ENCODE assay signal across 14 cellular contexts in the genomic region with DNA sequence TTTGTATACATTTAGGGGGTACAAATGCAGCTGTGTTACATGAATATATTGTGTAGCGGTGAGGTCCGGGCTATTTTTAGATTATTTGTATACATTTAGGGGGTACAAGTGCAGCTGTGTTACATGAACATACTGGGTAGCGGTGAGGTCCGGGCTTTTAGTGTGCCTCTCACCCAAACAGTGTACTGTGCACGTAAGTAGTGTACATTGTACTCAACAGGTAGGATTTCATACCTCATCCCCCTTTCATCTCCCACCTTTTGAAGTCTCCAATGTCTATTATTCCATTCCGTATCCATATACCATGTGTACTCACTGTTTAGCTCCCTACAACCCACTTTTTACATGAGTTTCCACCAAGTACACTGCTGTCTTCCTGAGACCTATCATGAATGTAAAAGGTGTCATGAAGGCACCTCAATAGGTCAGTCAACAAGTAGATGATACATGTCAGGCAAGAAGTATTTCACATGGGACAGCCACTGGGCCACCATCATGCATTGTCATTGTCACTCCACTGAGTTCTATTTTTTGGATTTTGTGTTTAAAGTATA. TPM values are rescaled to one million over a fixed set of nuclear protein-coding genes. Genes with fewer than 3 reads are reported as not detected.
A peak's percentile ranks its signal among the peaks of the same experiment; 100 is the strongest.
DNase-seq lines count a peak whose midpoint lies in the region; ATAC-seq and TF ChIP-seq lines count a peak whose summit lies in the region.
"Had no signal": no experiment of that assay in that cellular context is flagged by ENCODE, and none has a peak within 500 bp of the region (broad histone marks: within the 10 kb centered on the region; RNA-seq: fewer than 3 reads in every experiment).

No MANE protein-coding gene starts in this region.

- no peak overlapping the region for H3K9ac ChIP-seq in H9 (ENCODE audit: extremely low read depth, insufficient read length, low read length)

- H2BK120ac ChIP-seq in H9 (ENCODE audit: low read depth, low read length, poor library complexity, severe bottlenecking), result no peak overlapping the region

- H3K4me2 ChIP-seq in H9 (ENCODE audit: insufficient read depth, insufficient read length, low read length), result no peak overlapping the region

- DNase-seq in stimulated activated naive CD8-positive, alpha-beta T cell treated with anti-CD3 and anti-CD28 coated beads, Interleukin-15, amount 100 ng/mL, for 72 hours, result no peak
- DNase-seq in activated naive CD8-positive, alpha-beta T cell treated with anti-CD3 and anti-CD28 coated beads, Interleukin-2, amount 50 U/mL, for 24 hours, result no peak
- DNase-seq in type B pancreatic cell (ENCODE audit: extremely low spot score, unreplicated experiment), result no peak
- DNase-seq in H9, result no peak
- DNase-seq in midbrain (lab: John Stamatoyannopoulos, UW), result no peak
- no peak for DNase-seq in SW 1271 (lab: John Stamatoyannopoulos, UW)
- DNase-seq: MM.1S, NCI-H526, OCI-M1, ovary, thyroid gland had no signal

- peaks cover 2% of the 10 kb centered on the region for H3K79me1 ChIP-seq in H9 (ENCODE audit: insufficient read depth, low read depth, low read length, poor library complexity, severe bottlenecking)

- no peak overlapping the region for H3T11ph ChIP-seq in H9 (ENCODE audit: low read length)

- H3K36me3 ChIP-seq in mesodermal cell (ENCODE audit: control insufficient read depth, insufficient read depth, low read length), result peaks cover 94% of the 10 kb centered on the region
- H3K36me3 ChIP-seq: ovary had no signal

- 92 to 97% methylated on average over 5 to 6 of the region's 6 CpGs for WGBS in mesodermal cell (ENCODE audit: insufficient coverage in 2 of 2), 2 experiments
- no CpG with 5 or more reads among the region's 6 CpGs for WGBS in H9 (ENCODE audit: extremely low coverage, insufficient read length, low lambda C conversion rate)

- H3K79me2 ChIP-seq in H9 (ENCODE audit: insufficient read depth, low read length), result no peaks in the 10 kb centered on the region

- H4K8ac ChIP-seq in H9 (replicated peaks; ENCODE audit: insufficient read length, low read depth, low read length), result no peak overlapping the region

- H3K9me3 ChIP-seq in mesodermal cell (ENCODE audit: control insufficient read depth, low read length), result no peaks in the 10 kb centered on the region
- no peaks in the 10 kb centered on the region for H3K9me3 ChIP-seq in H9 (ENCODE audit: control insufficient read depth, low read depth, low read length)
- H3K9me3 ChIP-seq: ovary, thyroid gland had no signal

- no peak overlapping the region for H2AK5ac ChIP-seq in H9 (ENCODE audit: insufficient read length, low read length)

- peaks cover 56% of the 10 kb centered on the region for H3K4me1 Mint-ChIP-seq in stimulated activated naive CD8-positive, alpha-beta T cell treated with anti-CD3 and anti-CD28 coated beads, Interleukin-15, Interleukin-2, amounts not matched to agents 100 ng/mL and 50 ng/mL, for 24 hours (ENCODE audit: low read depth)
- peaks cover 84% of the 10 kb centered on the region for H3K4me1 Mint-ChIP-seq in stimulated activated naive CD8-positive, alpha-beta T cell treated with anti-CD3 and anti-CD28 coated beads, Interleukin-15, amount 100 ng/mL, for 72 hours
- peaks cover 51% of the 10 kb centered on the region for H3K4me1 Mint-ChIP-seq in activated naive CD8-positive, alpha-beta T cell treated with anti-CD3 and anti-CD28 coated beads, Interleukin-2, amount 50 U/mL, for 24 hours
- H3K4me1 Mint-ChIP-seq in type B pancreatic cell (ENCODE audit: unreplicated experiment) (peaks cover 17% of the 10 kb centered on the region), H9 (0 out of 4 replicates have a peak, but pooled peaks cover 0 to 2% of the 10 kb centered on the region in 2 experiments)

- H3K9me3 Mint-ChIP-seq in stimulated activated naive CD8-positive, alpha-beta T cell treated with anti-CD3 and anti-CD28 coated beads, Interleukin-15, Interleukin-2, amounts not matched to agents 100 ng/mL and 50 ng/mL, for 24 hours, result no peaks in the 10 kb centered on the region
- H3K9me3 Mint-ChIP-seq in stimulated activated naive CD8-positive, alpha-beta T cell treated with anti-CD3 and anti-CD28 coated beads, Interleukin-15, amount 100 ng/mL, for 72 hours, result no peaks in the 10 kb centered on the region
- no peaks in the 10 kb centered on the region for H3K9me3 Mint-ChIP-seq in activated naive CD8-positive, alpha-beta T cell treated with anti-CD3 and anti-CD28 coated beads, Interleukin-2, amount 50 U/mL, for 24 hours
- no peaks in the 10 kb centered on the region for H3K9me3 Mint-ChIP-seq in type B pancreatic cell
- no peaks in the 10 kb centered on the region for H3K9me3 Mint-ChIP-seq in H9

- H3K18ac ChIP-seq in H9 (ENCODE audit: insufficient read length, low read depth, low read length), result no peak overlapping the region

- H4K20me1 ChIP-seq in H9 (ENCODE audit: control insufficient read depth, insufficient read depth, insufficient read length), result peaks cover 3% of the 10 kb centered on the region

- H3K27ac Mint-ChIP-seq in stimulated activated naive CD8-positive, alpha-beta T cell treated with anti-CD3 and anti-CD28 coated beads, Interleukin-15, Interleukin-2, amounts not matched to agents 100 ng/mL and 50 ng/mL, for 24 hours, result peak overlapping the region; percentile 47
- peak overlapping the region in 1 of 2 donors; percentile 77 for H3K27ac Mint-ChIP-seq in stimulated activated naive CD8-positive, alpha-beta T cell treated with anti-CD3 and anti-CD28 coated beads, Interleukin-15, amount 100 ng/mL, for 72 hours
- peak overlapping the region; percentile 9 for H3K27ac Mint-ChIP-seq in activated naive CD8-positive, alpha-beta T cell treated with anti-CD3 and anti-CD28 coated beads, Interleukin-2, amount 50 U/mL, for 24 hours
- H3K27ac Mint-ChIP-seq in type B pancreatic cell, result peak overlapping the region; percentile 16
- H3K27ac Mint-ChIP-seq in H9, result no peak overlapping the region

- H3K4me1 ChIP-seq in mesodermal cell (ENCODE audit: control insufficient read depth, insufficient read depth, low read length, poor library complexity, severe bottlenecking), result peaks cover 18% of the 10 kb centered on the region
- no peaks in the 10 kb centered on the region for H3K4me1 ChIP-seq in H9 (ENCODE audit: insufficient read depth, low read length)

- no peak overlapping the region for H2AFZ ChIP-seq in H9 (ENCODE audit: low read length)

- peaks cover 62% of the 10 kb centered on the region for H3K36me3 Mint-ChIP-seq in stimulated activated naive CD8-positive, alpha-beta T cell treated with anti-CD3 and anti-CD28 coated beads, Interleukin-15, Interleukin-2, amounts not matched to agents 100 ng/mL and 50 ng/mL, for 24 hours (ENCODE audit: low read depth)
- peaks cover 50% of the 10 kb centered on the region for H3K36me3 Mint-ChIP-seq in activated naive CD8-positive, alpha-beta T cell treated with anti-CD3 and anti-CD28 coated beads, Interleukin-2, amount 50 U/mL, for 24 hours (ENCODE audit: low read depth)
- H3K36me3 Mint-ChIP-seq in type B pancreatic cell, result peaks cover 25% of the 10 kb centered on the region
- peaks cover 21 to 77% (median 57%) of the 10 kb centered on the region in 3 experiments for H3K36me3 Mint-ChIP-seq in H9 (ENCODE audit: insufficient read depth in 1 of 3, low read depth in 3 of 3)

- no peak overlapping the region for H4K91ac ChIP-seq in H9 (ENCODE audit: insufficient read length, low read depth, low read length)

- no peak overlapping the region for H3K14ac ChIP-seq in H9 (ENCODE audit: insufficient read depth, low read length)

- no peaks in the 10 kb centered on the region for H3K23me2 ChIP-seq in H9 (ENCODE audit: insufficient read length, low read depth, low read length, poor library complexity, severe bottlenecking)

- H2BK12ac ChIP-seq in H9 (ENCODE audit: insufficient read length, low read depth, low read length), result no peak overlapping the region

- H4K5ac ChIP-seq in H9 (ENCODE audit: insufficient read length, low read depth, low read length), result no peak overlapping the region

- no peak overlapping the region for H3K56ac ChIP-seq in H9 (ENCODE audit: insufficient read length, low read depth, low read length)

- no peaks in the 10 kb centered on the region for H3K27me3 ChIP-seq in H9 (ENCODE audit: insufficient read depth, low read length)
- H3K27me3 ChIP-seq: ovary, thyroid gland had no signal

- ATAC-seq in stimulated activated naive CD8-positive, alpha-beta T cell treated with anti-CD3 and anti-CD28 coated beads, Interleukin-15, amount 100 ng/mL, for 72 hours, result no peak
- no peak for ATAC-seq in activated naive CD8-positive, alpha-beta T cell treated with anti-CD3 and anti-CD28 coated beads, Interleukin-2, amount 50 U/mL, for 24 hours
- ATAC-seq: activated CD4-positive, CD25-positive, alpha-beta regulatory T cell treated with anti-CD3 and anti-CD28 coated beads, Interleukin-2, amount 50 U/mL, for 24 hours had no signal

- H3K27ac ChIP-seq in mesodermal cell (ENCODE audit: low read depth, low read length, severe bottlenecking) (peak overlapping the region; percentile 31), H9 (ENCODE audit: insufficient read length, low read depth, low read length) (no peak overlapping the region)
- H3K27ac ChIP-seq: ovary had no signal

- no peak overlapping the region for H3K23ac ChIP-seq in H9 (ENCODE audit: insufficient read length, low read depth, low read length)

- no peaks in the 10 kb centered on the region for H3K27me3 Mint-ChIP-seq in stimulated activated naive CD8-positive, alpha-beta T cell treated with anti-CD3 and anti-CD28 coated beads, Interleukin-15, Interleukin-2, amounts not matched to agents 100 ng/mL and 50 ng/mL, for 24 hours
- H3K27me3 Mint-ChIP-seq in stimulated activated naive CD8-positive, alpha-beta T cell treated with anti-CD3 and anti-CD28 coated beads, Interleukin-15, amount 100 ng/mL, for 72 hours, result no peaks in the 10 kb centered on the region
- H3K27me3 Mint-ChIP-seq in activated naive CD8-positive, alpha-beta T cell treated with anti-CD3 and anti-CD28 coated beads, Interleukin-2, amount 50 U/mL, for 24 hours, result no peaks in the 10 kb centered on the region
- H3K27me3 Mint-ChIP-seq in type B pancreatic cell (no peaks in the 10 kb centered on the region), H9 (ENCODE audit: low read depth) (no peaks in the 10 kb centered on the region)

- no peak overlapping the region for H3K4me3 Mint-ChIP-seq in stimulated activated naive CD8-positive, alpha-beta T cell treated with anti-CD3 and anti-CD28 coated beads, Interleukin-15, Interleukin-2, amounts not matched to agents 100 ng/mL and 50 ng/mL, for 24 hours
- H3K4me3 Mint-ChIP-seq in stimulated activated naive CD8-positive, alpha-beta T cell treated with anti-CD3 and anti-CD28 coated beads, Interleukin-15, amount 100 ng/mL, for 72 hours, result no peak overlapping the region
- H3K4me3 Mint-ChIP-seq in activated naive CD8-positive, alpha-beta T cell treated with anti-CD3 and anti-CD28 coated beads, Interleukin-2, amount 50 U/mL, for 24 hours, result no peak overlapping the region
- no peak overlapping the region for H3K4me3 Mint-ChIP-seq in type B pancreatic cell
- no peak overlapping the region for H3K4me3 Mint-ChIP-seq in H9

- H3K4me3 ChIP-seq in mesodermal cell (ENCODE audit: extremely low read depth, insufficient read depth, low read length, poor library complexity, severe bottlenecking), result no peak overlapping the region
- H3K4me3 ChIP-seq: ovary, thyroid gland had no signal

- no peak overlapping the region for H2BK20ac ChIP-seq in H9 (ENCODE audit: low read depth, low read length, poor library complexity, severe bottlenecking)

- H3K4ac ChIP-seq in H9 (ENCODE audit: low read depth, low read length), result no peak overlapping the region

- TF ChIP-seq CTCF in type B pancreatic cell (conservative IDR thresholded peaks at IDR 0.05) (no peak), H9 (conservative IDR thresholded peaks at IDR 0.05) (no peak)

- H2BK15ac ChIP-seq in H9 (ENCODE audit: low read depth, low read length), result no peak overlapping the region

- H2BK5ac ChIP-seq in H9 (ENCODE audit: insufficient read length, low read length), result no peak overlapping the region

RNA-seq across cellular contexts. Expression of a gene that starts 27.7 kb away (rescaled TPM):
- 672 TPM for polyA plus RNA-seq in mesodermal cell (2013, experiment 1 of 2)
- 691 TPM for polyA plus RNA-seq in mesodermal cell (2013, experiment 2 of 2)
- 308 and 332 TPM in 2 replicates for total RNA-seq in type B pancreatic cell (ENCODE audit: low replicate concordance)
- 348 and 350 TPM in 2 replicates for total RNA-seq in H9 (2021)

RNA-seq across cellular contexts. Expression of a gene that starts 34.6 kb away (rescaled TPM):
- polyA plus RNA-seq in mesodermal cell (2013, experiment 1 of 2), result 11.9 TPM
- polyA plus RNA-seq in mesodermal cell (2013, experiment 2 of 2), result 11.9 TPM
- total RNA-seq in type B pancreatic cell (ENCODE audit: low replicate concordance), result 6.2 and 11.7 TPM in 2 replicates
- 17.2 and 18.2 TPM in 2 replicates for total RNA-seq in H9 (2021)

Comparison
In these comparisons a context has a peak if more than half of its experiments do, and no peak if none do; other contexts are left out.
1. H3K27ac Mint-ChIP-seq: peak in stimulated activated naive CD8-positive, alpha-beta T cell treated with anti-CD3 and anti-CD28 coated beads, Interleukin-15, Interleukin-2, amounts not matched to agents 100 ng/mL and 50 ng/mL, for 24 hours (single experiment), activated naive CD8-positive, alpha-beta T cell treated with anti-CD3 and anti-CD28 coated beads, Interleukin-2, amount 50 U/mL, for 24 hours (single experiment) and type B pancreatic cell (single experiment); none in H9 (0 of 3).